In genomic region chr3:171028779-171029232, GRCh38 we compare ENCODE assay signal across 9 cellular contexts. TPM values are rescaled to one million over a fixed set of nuclear protein-coding genes. Genes with fewer than 3 reads are reported as not detected.
DNase-seq lines count a peak whose midpoint lies in the region; ATAC-seq lines count a peak whose summit lies in the region.
"Had no signal": no experiment of that assay in that cellular context is flagged by ENCODE, and none has a peak within 500 bp of the region (broad histone marks: within the 10 kb centered on the region; RNA-seq: fewer than 3 reads in every experiment).

No MANE protein-coding gene starts in this region.

- H4K20me1 ChIP-seq in GM23248 (ENCODE audit: insufficient read depth), result no peaks in the 10 kb centered on the region

- intact Hi-C loops in right cardiac atrium (cut with DNase I), result no loop called here

- H3K9ac ChIP-seq in GM23248, result peak overlapping the region; percentile 72

- ATAC-seq in right cardiac atrium (peak; percentile 87 to 90), HG03565 (IDR thresholded peaks at IDR 0.05; ENCODE audit: unreplicated experiment) (no peak)

- no peaks in the 10 kb centered on the region for H3K9me3 ChIP-seq in GM23248 (ENCODE audit: low read depth)
- H3K9me3 ChIP-seq in right cardiac atrium (ENCODE audit: control insufficient read depth, low read length), result no peaks in the 10 kb centered on the region

- H3K4me1 ChIP-seq in GM23248 (ENCODE audit: insufficient read depth) (peaks cover 17% of the 10 kb centered on the region), right cardiac atrium (ENCODE audit: control insufficient read depth, insufficient read depth, low read length) (no peaks in the 10 kb centered on the region)

- no peaks in the 10 kb centered on the region for H3K79me2 ChIP-seq in GM23248 (ENCODE audit: insufficient read depth)

- whole genome bisulfite sequencing in GM23248 (ENCODE audit: low coverage in 1 of 2, low lambda C conversion rate in 2 of 2, missing lambda C conversion rate in 2 of 2), 2 experiments, result 11 to 16% methylated on average over 8 of the region's 8 CpGs
- 24% methylated on average over 8 of the region's 8 CpGs for WGBS in right cardiac atrium

- peak; percentile 91 for DNase-seq in GM23248
- peak; percentile 61 for DNase-seq in amniotic stem cell (lab: John Stamatoyannopoulos, UW)
- DNase-seq in right cardiac atrium, result peak in 1 of 3 donors; percentile 13
- peak; percentile 79 for DNase-seq in skeletal muscle cell (ENCODE audit: low read depth)
- DNase-seq in COLO668 (lab: John Stamatoyannopoulos, UW; ENCODE audit: unreplicated experiment), result no peak
- no peak for DNase-seq in NOMO-1 treated with DMSO at 0.1 percent for 48 hours (lab: John Stamatoyannopoulos, UW; ENCODE audit: unreplicated experiment)
- no peak for DNase-seq in amygdala (lab: John Stamatoyannopoulos, UW)

- H3K9me2 ChIP-seq in GM23248 (ENCODE audit: insufficient read depth), result no peaks in the 10 kb centered on the region

- peak overlapping the region; percentile 85 for H3K4me2 ChIP-seq in GM23248 (ENCODE audit: unreplicated experiment)

- H3K27ac ChIP-seq in GM23248, result peak overlapping the region; percentile 79
- H3K27ac ChIP-seq in right cardiac atrium (ENCODE audit: low read length), result no peak overlapping the region

- H3K4me3 ChIP-seq in GM23248 (peak overlapping the region; percentile 63), right cardiac atrium (ENCODE audit: low read length) (peak overlapping the region; percentile 27), skeletal muscle cell (ENCODE audit: low read depth, low read length) (peak overlapping the region; percentile 28)

- peak overlapping the region; percentile 87 for H2AFZ ChIP-seq in GM23248

- peaks cover 22% of the 10 kb centered on the region for H3F3A ChIP-seq in GM23248 (ENCODE audit: insufficient read depth)

- in situ Hi-C loops in GM23248 (cut with MboI), result no loop called here

- no peaks in the 10 kb centered on the region for H3K36me3 ChIP-seq in GM23248 (ENCODE audit: low read depth)

- no peaks in the 10 kb centered on the region for H3K27me3 ChIP-seq in GM23248 (replicated peaks; ENCODE audit: insufficient read depth)
- no peaks in the 10 kb centered on the region for H3K27me3 ChIP-seq in right cardiac atrium (ENCODE audit: control insufficient read depth, insufficient read depth)

RNA-seq across cellular contexts. Expression of gene SLC2A2, which starts 2.3 kb away (rescaled TPM):
- total RNA-seq in GM23248 (2014; rRNA removed; shearing (Covaris generic)), result not detected in 2 replicates
- polyA plus RNA-seq in GM23248 (2016; fragmentation: Nextera tagmentation; extraction: Ambion mirVana), result not detected in 2 replicates
- total RNA-seq in right cardiac atrium, result not detected
- not detected for polyA plus RNA-seq in right cardiac atrium
- total RNA-seq: cerebellum had no signal

Comparison
In these comparisons a context has a peak if more than half of its experiments do, and no peak if none do; other contexts are left out.
1. DNase-seq: peak in GM23248 (single experiment), amniotic stem cell (single experiment) and skeletal muscle cell (single experiment); none in COLO668 (single experiment), NOMO-1 treated with DMSO at 0.1 percent for 48 hours (single experiment) and amygdala (0 of 56).
2. Peak in every context shown above with its lines, with median percentiles within 50 percentile points of each other: H3K4me3 ChIP-seq.